In genomic region chr10:70549962-70550845, GRCh38 we compare ENCODE assay signal across 8 cellular contexts. TPM values are rescaled to one million over a fixed set of nuclear protein-coding genes. Genes with fewer than 3 reads are reported as not detected.
DNase-seq lines count a peak whose midpoint lies in the region; ATAC-seq and TF ChIP-seq lines count a peak whose summit lies in the region.

No MANE protein-coding gene starts in this region.

- peaks cover 0 to 76% (median 0%) of the 10 kb centered on the region in 9 donors for H3K36me3 ChIP-seq in heart right ventricle

- peak; percentile 86 for DNase-seq in GM10266 (ENCODE audit: extremely low spot score)
- peak; percentile 83 for DNase-seq in KBM-7
- DNase-seq in SKM-1 treated with dmso at 0.1 percent for 144 hours (lab: John Stamatoyannopoulos, UW; ENCODE audit: unreplicated experiment): peak; percentile 48
- DNase-seq in activated naive CD8-positive, alpha-beta T cell treated with anti-CD3 and anti-CD28 coated beads for 36 hours: peak; percentile 61
- peak; percentile 62 to 67 for DNase-seq in heart right ventricle
- no peak for DNase-seq in retinal pigment epithelial cell (ENCODE audit: low read depth)

- no peaks in the 10 kb centered on the region for H3K27me3 ChIP-seq in heart right ventricle

- WGBS in heart right ventricle, 2 donors: 81 to 84% methylated on average over 9 of the region's 9 CpGs

- H3K27me3 Mint-ChIP-seq in activated naive CD8-positive, alpha-beta T cell treated with anti-CD3 and anti-CD28 coated beads for 36 hours: no peaks in the 10 kb centered on the region

- intact Hi-C loops in heart right ventricle (cut with DNase I): loop anchor here (1.0 to 10.0 kb wide), 12 partner anchors 122 to 332 kb away; partner anchors contain the start of gene ADAMTS14 (in 4 of the 10)

- H3K4me1 ChIP-seq in heart right ventricle: peaks cover 0 to 24% (median 0%) of the 10 kb centered on the region in 9 donors

- peak; percentile 84 for TF ChIP-seq CTCF in GM10266 (IDR thresholded peaks at IDR 0.05; ENCODE audit: control insufficient read depth, insufficient read depth, low read depth, missing control alignments)
- peak; percentile 85 to 97 (median 90) for TF ChIP-seq CTCF in heart right ventricle (IDR thresholded peaks at IDR 0.05)
- peak; percentile 85 for TF ChIP-seq CTCF in retinal pigment epithelial cell (conservative IDR thresholded peaks at IDR 0.05; ENCODE audit: low read depth, low read length)

- H3K4me1 Mint-ChIP-seq in activated naive CD8-positive, alpha-beta T cell treated with anti-CD3 and anti-CD28 coated beads for 36 hours: no peaks in the 10 kb centered on the region

- no peaks in the 10 kb centered on the region for H3K9me3 Mint-ChIP-seq in activated naive CD8-positive, alpha-beta T cell treated with anti-CD3 and anti-CD28 coated beads for 36 hours

- peak; percentile 58 to 78 (median 70) for ATAC-seq in heart right ventricle
- no peak for ATAC-seq in GM18517 (IDR thresholded peaks at IDR 0.05; ENCODE audit: unreplicated experiment)
- ATAC-seq in GM19328 (IDR thresholded peaks at IDR 0.05; ENCODE audit: unreplicated experiment): no peak

- in situ Hi-C loops in KBM-7 (cut with MboI; ENCODE audit: low pct_unique_long_range_greater_than_20kb, low sequenced_read_pairs): loop anchor here (10.0 kb wide), 1 partner anchor 215 kb away; no protein-coding TSS in a partner anchor

- H3K4me3 ChIP-seq in heart right ventricle (no peak overlapping the region), retinal pigment epithelial cell (ENCODE audit: low read length) (no peak overlapping the region)

- no peak overlapping the region for H3K27ac Mint-ChIP-seq in activated naive CD8-positive, alpha-beta T cell treated with anti-CD3 and anti-CD28 coated beads for 36 hours

- H3K4me3 Mint-ChIP-seq in activated naive CD8-positive, alpha-beta T cell treated with anti-CD3 and anti-CD28 coated beads for 36 hours: no peak overlapping the region

- no peak overlapping the region for H3K27ac ChIP-seq in heart right ventricle

- H3K9me3 ChIP-seq in heart right ventricle: no peaks in the 10 kb centered on the region

- no peaks in the 10 kb centered on the region for H3K36me3 Mint-ChIP-seq in activated naive CD8-positive, alpha-beta T cell treated with anti-CD3 and anti-CD28 coated beads for 36 hours

RNA-seq across cellular contexts. Expression of gene PRF1, which starts 52.3 kb away (rescaled TPM):
- 10 to 100 TPM; 44.7 to 46.9 TPM for total RNA-seq in activated naive CD8-positive, alpha-beta T cell treated with anti-CD3 and anti-CD28 coated beads for 36 hours
- 10 to 100 TPM in 1 of 10 donors, 1 to 10 TPM in 5, under 1 TPM in 4; 0.33 to 13.8 (median 1.2) TPM for total RNA-seq in heart right ventricle
- polyA plus RNA-seq in heart right ventricle: 1 to 10 TPM in 1 of 2 donors, under 1 TPM in 1; 0.61 to 1.5 TPM

Comparison
In these comparisons a context has a peak if more than half of its experiments do, and no peak if none do; other contexts are left out.
1. ATAC-seq: peak in heart right ventricle (8 of 8); none in GM18517 (single experiment) and GM19328 (single experiment).
2. Peak in every context shown above with its lines, with median percentiles within 50 percentile points of each other: CTCF ChIP-seq.